In the genomic region with DNA sequence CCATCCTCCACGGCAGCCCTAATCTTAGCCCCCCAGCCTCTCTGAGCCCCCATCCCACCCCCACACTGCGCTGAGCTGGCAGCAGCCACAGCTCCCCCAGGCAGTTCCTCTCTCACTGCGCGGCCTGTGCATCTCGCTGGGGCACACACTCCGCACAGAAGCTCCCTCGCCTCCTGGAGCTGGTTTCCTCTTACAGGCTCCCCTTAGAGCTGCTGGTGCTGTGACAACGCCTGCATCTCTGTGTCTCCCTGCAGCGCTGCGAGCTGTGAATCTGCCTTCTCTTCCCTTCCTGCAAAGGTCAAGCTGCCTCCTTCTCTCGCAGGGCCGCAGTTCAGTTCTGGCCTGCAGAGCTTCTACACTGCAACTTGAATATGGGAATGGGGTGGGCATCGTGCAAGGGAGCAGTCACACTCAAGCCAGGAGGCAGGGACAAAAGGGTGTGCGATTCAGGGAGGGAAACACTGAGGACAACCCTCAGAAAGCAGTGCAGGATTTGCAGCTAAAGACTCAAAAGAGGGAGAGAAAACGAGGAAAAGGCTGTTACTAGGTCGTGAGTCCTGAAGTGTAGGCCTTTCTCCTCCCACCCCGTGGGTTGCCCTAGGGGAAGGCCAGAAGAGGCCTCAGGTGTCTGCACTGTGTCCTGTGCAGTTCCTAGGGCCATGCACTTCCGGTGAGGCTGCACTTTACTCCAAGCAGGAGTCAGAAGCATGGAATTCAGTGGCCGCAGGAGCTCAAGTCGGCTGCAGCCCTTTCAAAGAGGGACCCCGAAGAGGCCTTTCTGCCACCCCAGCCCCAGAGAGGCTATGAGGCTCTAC, we compare ENCODE assay signal across 10 cellular contexts.
DNase-seq lines count a peak whose midpoint lies in the region; ATAC-seq and TF ChIP-seq lines count a peak whose summit lies in the region.
"Had no signal": no experiment of that assay in that cellular context is flagged by ENCODE, and none has a peak within 500 bp of the region (broad histone marks: within the 10 kb centered on the region; RNA-seq: fewer than 3 reads in every experiment).

No MANE protein-coding gene starts in this region.

- WGBS in suprapubic skin = 59% methylated on average over 21 of the region's 21 CpGs

- H3K4me2 ChIP-seq in neural progenitor cell = peak overlapping the region; percentile 74
- H3K4me2 ChIP-seq: A549 had no signal

- POLR2A ChIA-PET in WTC11 (lab: Charles Lee) = interaction anchor here (0.7 kb wide), 2 partner anchors 40 to 129 kb away, joined by 3 read pairs; no protein-coding TSS in a partner anchor

- H3K4me3 ChIP-seq in neural progenitor cell = peak overlapping the region; percentile 47
- H3K4me3 ChIP-seq in suprapubic skin = no peak overlapping the region
- H3K4me3 ChIP-seq: A549 had no signal

- no peak for ATAC-seq in WTC11
- ATAC-seq in GM21619 (IDR thresholded peaks at IDR 0.05; ENCODE audit: unreplicated experiment) = no peak
- ATAC-seq: A549 had no signal

- peak overlapping the region; percentile 81 for H3K4me3 Mint-ChIP-seq in WTC11
- H3K4me3 Mint-ChIP-seq in neural progenitor cell = peak overlapping the region; percentile 75

- no peaks in the 10 kb centered on the region for H3K79me2 ChIP-seq in neural progenitor cell (ENCODE audit: low read depth)

- peak; percentile 6 to 67 (median 53) for DNase-seq in NCI-H1417 (lab: John Stamatoyannopoulos, UW)
- DNase-seq in NCI-H1417 treated with DMSO at 0.1 percent for 48 hours (lab: John Stamatoyannopoulos, UW) = no peak
- DNase-seq in KG1 (lab: John Stamatoyannopoulos, UW) = peak; percentile 26
- DNase-seq in WTC11 (ENCODE audit: low spot score) = no peak
- peak; percentile 58 for DNase-seq in neural progenitor cell (ENCODE audit: low spot score)
- DNase-seq in suprapubic skin (ENCODE audit: low spot score in 2 of 2) = no peak
- DNase-seq in C1 segment of cervical spinal cord (lab: John Stamatoyannopoulos, UW) = no peak
- DNase-seq: dermis blood vessel endothelial cell had no signal

- no peak overlapping the region for H2AFZ ChIP-seq in neural progenitor cell (replicated peaks)

- H3K27me3 Mint-ChIP-seq in WTC11 (ENCODE audit: low read depth) (peaks cover 67% of the 10 kb centered on the region), neural progenitor cell (ENCODE audit: insufficient read depth, low read depth) (peaks cover 31% of the 10 kb centered on the region)

- H3K27me3 ChIP-seq in neural progenitor cell (peaks cover 86% of the 10 kb centered on the region), suprapubic skin (peaks cover 12% of the 10 kb centered on the region)

- H3K27ac ChIP-seq in neural progenitor cell = no peak overlapping the region
- no peak overlapping the region for H3K27ac ChIP-seq in suprapubic skin
- H3K27ac ChIP-seq: A549 had no signal

- H3K4me1 ChIP-seq in neural progenitor cell (peaks cover 43% of the 10 kb centered on the region), suprapubic skin (peaks cover 51% of the 10 kb centered on the region)

- H3K27ac Mint-ChIP-seq in WTC11 (no peak overlapping the region), neural progenitor cell (no peak overlapping the region)

- no peaks in the 10 kb centered on the region for H3K9me3 Mint-ChIP-seq in WTC11
- peaks cover 17% of the 10 kb centered on the region for H3K9me3 Mint-ChIP-seq in neural progenitor cell

- H3K4me1 Mint-ChIP-seq in WTC11 = peaks cover 37% of the 10 kb centered on the region
- H3K4me1 Mint-ChIP-seq in neural progenitor cell = peaks cover 40% of the 10 kb centered on the region

- TF ChIP-seq CTCF in WTC11 (IDR thresholded peaks at IDR 0.05) (no peak), neural progenitor cell (IDR thresholded peaks at IDR 0.05) (no peak), suprapubic skin (IDR thresholded peaks at IDR 0.05) (no peak)

- no peak for TF ChIP-seq EP300 in suprapubic skin (IDR thresholded peaks at IDR 0.05)

- H3K36me3 Mint-ChIP-seq in WTC11 (no peaks in the 10 kb centered on the region), neural progenitor cell (no peaks in the 10 kb centered on the region)

- peaks cover 61% of the 10 kb centered on the region for H3F3A ChIP-seq in neural progenitor cell (ENCODE audit: low read depth)

- no peak overlapping the region for H3K9ac ChIP-seq in neural progenitor cell

- H3K9me3 ChIP-seq in neural progenitor cell (ENCODE audit: low read depth) (no peaks in the 10 kb centered on the region), suprapubic skin (no peaks in the 10 kb centered on the region)
- H3K9me3 ChIP-seq: A549 had no signal

- CTCF ChIA-PET in WTC11 (lab: Charles Lee) = interaction anchor here (0.6 to 2.4 kb wide), 8 partner anchors 20 to 357 kb away, joined by 3 to 8 read pairs (median 3); no protein-coding TSS in a partner anchor

- no peak for TF ChIP-seq POLR2A in suprapubic skin (IDR thresholded peaks at IDR 0.05)

- H4K20me1 ChIP-seq in neural progenitor cell (ENCODE audit: low read depth) = no peaks in the 10 kb centered on the region

- H3K36me3 ChIP-seq in neural progenitor cell = no peaks in the 10 kb centered on the region
- no peaks in the 10 kb centered on the region for H3K36me3 ChIP-seq in suprapubic skin

TF ChIP-seq in WTC11, 78 proteins besides CTCF, POLR2A, EP300 and RAD21:
- no peak for TF ChIP-seq PREB (CRISPR knock-in tag; IDR thresholded peaks at IDR 0.05; ENCODE audit: borderline replicate concordance)
- no peak for TF ChIP-seq SP1 (CRISPR knock-in tag; conservative IDR thresholded peaks at IDR 0.05)
- no peak for TF ChIP-seq RORB (CRISPR knock-in tag; IDR thresholded peaks at IDR 0.05)
- TF ChIP-seq ESRRA (CRISPR knock-in tag; IDR thresholded peaks at IDR 0.05; ENCODE audit: borderline replicate concordance) = no peak

Comparison
In these comparisons a context has a peak if more than half of its experiments do, and no peak if none do; other contexts are left out.
1. DNase-seq: peak in NCI-H1417 (3 of 3), KG1 (single experiment) and neural progenitor cell (single experiment); none in NCI-H1417 treated with DMSO at 0.1 percent for 48 hours (single experiment), WTC11 (single experiment), suprapubic skin (0 of 2) and C1 segment of cervical spinal cord (0 of 14).